ENCODE assay signal across 22 cellular contexts in genomic region chr12:124365726-124366430, GRCh38.
DNase-seq lines count a peak whose midpoint lies in the region; ATAC-seq and TF ChIP-seq lines count a peak whose summit lies in the region.
"Had no signal": no experiment of that assay in that cellular context is flagged by ENCODE, and none has a peak within 500 bp of the region (broad histone marks: within the 10 kb centered on the region; RNA-seq: fewer than 3 reads in every experiment).

No MANE protein-coding gene starts in this region.

- H3K4me1 ChIP-seq in H9 (ENCODE audit: insufficient read depth, low read length) (no peaks in the 10 kb centered on the region), gastrocnemius medialis (peaks cover 86 to 93% of the 10 kb centered on the region in 2 donors)
- H3K4me1 ChIP-seq: Caco-2 had no signal

- no peak overlapping the region for H3K4me3 ChIP-seq in gastrocnemius medialis
- H3K4me3 ChIP-seq: breast epithelium, heart right ventricle had no signal

- H3K9me3 ChIP-seq in H9 (ENCODE audit: control insufficient read depth, low read depth, low read length) (no peaks in the 10 kb centered on the region), gastrocnemius medialis (no peaks in the 10 kb centered on the region)
- H3K9me3 ChIP-seq: breast epithelium, Caco-2, heart right ventricle had no signal

- TF ChIP-seq POLR2A in gastrocnemius medialis (IDR thresholded peaks at IDR 0.05): no peak

- no peak overlapping the region for H3K23ac ChIP-seq in H9 (ENCODE audit: insufficient read length, low read depth, low read length)

- intact Hi-C loops in gastrocnemius medialis (cut with DNase I; ENCODE audit: low total_unique reads): loop anchor here (5.0 kb wide), 1 partner anchor 151 kb away; no protein-coding TSS in a partner anchor

- H3K4me2 ChIP-seq in H9 (ENCODE audit: insufficient read depth, insufficient read length, low read length): no peak overlapping the region
- H3K4me2 ChIP-seq: KMS-11 had no signal

- H2BK20ac ChIP-seq in H9 (ENCODE audit: low read depth, low read length, poor library complexity, severe bottlenecking): no peak overlapping the region

- no peaks in the 10 kb centered on the region for H3K79me2 ChIP-seq in H9 (ENCODE audit: insufficient read depth, low read length)

- no peak overlapping the region for H4K8ac ChIP-seq in H9 (replicated peaks; ENCODE audit: insufficient read length, low read depth, low read length)

- H3K4me3 Mint-ChIP-seq in H9: no peak overlapping the region
- H3K4me3 Mint-ChIP-seq: activated CD4-positive, alpha-beta memory T cell treated with anti-CD3 and anti-CD28 coated beads for 36 hours; stimulated activated naive CD8-positive, alpha-beta T cell treated with anti-CD3 and anti-CD28 coated beads, Interleukin-15, amount 100 ng/mL, for 72 hours; T-cell had no signal

- H2BK120ac ChIP-seq in H9 (ENCODE audit: low read depth, low read length, poor library complexity, severe bottlenecking): no peak overlapping the region

- no peak overlapping the region for H4K91ac ChIP-seq in H9 (ENCODE audit: insufficient read length, low read depth, low read length)

- H3K9ac ChIP-seq in H9 (ENCODE audit: extremely low read depth, insufficient read length, low read length): no peak overlapping the region
- H3K9ac ChIP-seq: KMS-11 had no signal

- in situ Hi-C loops in gastrocnemius medialis (cut with MboI; ENCODE audit: low sequenced_read_pairs in 4 of 4): loop anchor here in 3 of 4 donors (25.0 kb wide), 2 partner anchors 96 to 396 kb away; no protein-coding TSS in a partner anchor

- peak overlapping the region; percentile 26 to 85 (median 38); a peak in 4 of 7 replicates for H3K27ac Mint-ChIP-seq in H9
- H3K27ac Mint-ChIP-seq: activated CD4-positive, alpha-beta memory T cell treated with anti-CD3 and anti-CD28 coated beads for 36 hours; activated naive CD4-positive, alpha-beta T cell treated with anti-CD3 and anti-CD28 coated beads, Interleukin-2, amount 50 U/mL, for 72 hours; T-cell had no signal

- no peaks in the 10 kb centered on the region for H3K23me2 ChIP-seq in H9 (ENCODE audit: insufficient read length, low read depth, low read length, poor library complexity, severe bottlenecking)

- DNase-seq in H9 (no peak), midbrain (lab: John Stamatoyannopoulos, UW) (peak; percentile 71), gastrocnemius medialis (no peak), COR-L47 (lab: John Stamatoyannopoulos, UW) (no peak), NCI-H446 treated with DMSO at 0.1 percent for 48 hours (lab: John Stamatoyannopoulos, UW) (no peak), NCI-H1048 (lab: John Stamatoyannopoulos, UW) (no peak)
- DNase-seq in activated CD4-positive, alpha-beta T cell treated with anti-CD3 and anti-CD28 coated beads, Interleukin-2, amount 50 U/mL, for 4 hours: no peak
- DNase-seq: activated CD4-positive, alpha-beta memory T cell treated with anti-CD3 and anti-CD28 coated beads for 36 hours; activated T-cell treated with anti-CD3 and anti-CD28 coated beads, Interleukin-2, amount 50 U/mL, for 1 hour; Caco-2; heart right ventricle; islet precursor cell; mesenchymal stem cell; NCI-H2029 treated with DMSO at 0.1 percent for 48 hours; NCI-H524 treated with DMSO at 0.1 percent for 48 hours; stimulated activated naive CD8-positive, alpha-beta T cell treated with anti-CD3 and anti-CD28 coated beads, Interleukin-15, amount 100 ng/mL, for 72 hours; T-cell had no signal

- peaks cover 0 to 35% (median 30%) of the 10 kb centered on the region in 3 experiments; a peak in 6 of 7 replicates for H3K36me3 Mint-ChIP-seq in H9 (ENCODE audit: insufficient read depth in 1 of 3, low read depth in 3 of 3)
- H3K36me3 Mint-ChIP-seq: activated CD4-positive, alpha-beta memory T cell treated with anti-CD3 and anti-CD28 coated beads for 36 hours; activated naive CD4-positive, alpha-beta T cell treated with anti-CD3 and anti-CD28 coated beads, Interleukin-2, amount 50 U/mL, for 72 hours had no signal

- H3K79me1 ChIP-seq in H9 (ENCODE audit: insufficient read depth, low read depth, low read length, poor library complexity, severe bottlenecking): no peaks in the 10 kb centered on the region

- no peak overlapping the region for H2AK5ac ChIP-seq in H9 (ENCODE audit: insufficient read length, low read length)

- no peaks in the 10 kb centered on the region for H3K36me3 ChIP-seq in gastrocnemius medialis
- H3K36me3 ChIP-seq: breast epithelium had no signal

- H2AFZ ChIP-seq in H9 (ENCODE audit: low read length): no peak overlapping the region

- H3K27ac ChIP-seq in H9 (ENCODE audit: insufficient read length, low read depth, low read length): no peak overlapping the region
- H3K27ac ChIP-seq in cingulate gyrus (ENCODE audit: low read depth, low read length): peak overlapping the region; percentile 70
- peak overlapping the region; percentile 93 to 98 (median 97) for H3K27ac ChIP-seq in gastrocnemius medialis
- H3K27ac ChIP-seq: KMS-11 had no signal

- H2BK15ac ChIP-seq in H9 (ENCODE audit: low read depth, low read length): no peak overlapping the region

- H3K27me3 Mint-ChIP-seq in H9 (ENCODE audit: low read depth): no peaks in the 10 kb centered on the region; the same call in 1 of the 2 replicates
- H3K27me3 Mint-ChIP-seq: activated CD4-positive, alpha-beta memory T cell treated with anti-CD3 and anti-CD28 coated beads for 36 hours; stimulated activated naive CD8-positive, alpha-beta T cell treated with anti-CD3 and anti-CD28 coated beads, Interleukin-15, amount 100 ng/mL, for 72 hours; T-cell had no signal

- no peaks in the 10 kb centered on the region for H3K9me3 Mint-ChIP-seq in H9
- H3K9me3 Mint-ChIP-seq: activated CD4-positive, alpha-beta memory T cell treated with anti-CD3 and anti-CD28 coated beads for 36 hours; activated naive CD4-positive, alpha-beta T cell treated with anti-CD3 and anti-CD28 coated beads, Interleukin-2, amount 50 U/mL, for 72 hours; stimulated activated naive CD8-positive, alpha-beta T cell treated with anti-CD3 and anti-CD28 coated beads, Interleukin-15, amount 100 ng/mL, for 72 hours; T-cell had no signal

- H4K5ac ChIP-seq in H9 (ENCODE audit: insufficient read length, low read depth, low read length): no peak overlapping the region

- no peaks in the 10 kb centered on the region for H3K4me1 Mint-ChIP-seq in H9
- H3K4me1 Mint-ChIP-seq: stimulated activated naive CD8-positive, alpha-beta T cell treated with anti-CD3 and anti-CD28 coated beads, Interleukin-15, amount 100 ng/mL, for 72 hours had no signal

- no peak overlapping the region for H3T11ph ChIP-seq in H9 (ENCODE audit: low read length)

- H3K27me3 ChIP-seq in H9 (ENCODE audit: insufficient read depth, low read length) (no peaks in the 10 kb centered on the region), gastrocnemius medialis (no peaks in the 10 kb centered on the region)
- H3K27me3 ChIP-seq: breast epithelium, heart right ventricle had no signal

- H2BK12ac ChIP-seq in H9 (ENCODE audit: insufficient read length, low read depth, low read length): no peak overlapping the region

- no peak overlapping the region for H2BK5ac ChIP-seq in H9 (ENCODE audit: insufficient read length, low read length)

- no peak overlapping the region for H3K18ac ChIP-seq in H9 (ENCODE audit: insufficient read length, low read depth, low read length)

- no peak for TF ChIP-seq CTCF in H9 (conservative IDR thresholded peaks at IDR 0.05)
- TF ChIP-seq CTCF in gastrocnemius medialis (IDR thresholded peaks at IDR 0.05 in 4 of 5, conservative IDR thresholded peaks at IDR 0.05 in 1 of 5): no peak

- WGBS in H9 (ENCODE audit: extremely low coverage, insufficient read length, low lambda C conversion rate): no CpG with 5 or more reads among the region's 23 CpGs

- no peak overlapping the region for H3K14ac ChIP-seq in H9 (ENCODE audit: insufficient read depth, low read length)

- no peak for ATAC-seq in gastrocnemius medialis
- ATAC-seq: activated naive CD4-positive, alpha-beta T cell treated with anti-CD3 and anti-CD28 coated beads, Interleukin-2, amount 50 U/mL, for 72 hours; heart right ventricle; sciatic nerve; stimulated activated naive CD8-positive, alpha-beta T cell treated with anti-CD3 and anti-CD28 coated beads, Interleukin-15, amount 100 ng/mL, for 72 hours; T-cell had no signal

- no peak overlapping the region for H3K4ac ChIP-seq in H9 (ENCODE audit: low read depth, low read length)

- H4K20me1 ChIP-seq in H9 (ENCODE audit: control insufficient read depth, insufficient read depth, insufficient read length): no peaks in the 10 kb centered on the region

- no peak overlapping the region for H3K56ac ChIP-seq in H9 (ENCODE audit: insufficient read length, low read depth, low read length)
